ENCODE assay signal across 8 cellular contexts in genomic region chr12:6336859-6337744, GRCh38. TPM values are rescaled to one million over a fixed set of nuclear protein-coding genes. Genes with fewer than 3 reads are reported as not detected.
DNase-seq lines count a peak whose midpoint lies in the region; ATAC-seq and TF ChIP-seq lines count a peak whose summit lies in the region.

No MANE protein-coding gene starts in this region.

- H3K4ac ChIP-seq in trophoblast cell (ENCODE audit: low read depth, low read length), result peak overlapping the region; percentile 35

- H4K12ac ChIP-seq in trophoblast cell (ENCODE audit: low read depth, low read length), result peak overlapping the region; percentile 15

- peak overlapping the region; percentile 67 for H3K9ac ChIP-seq in trophoblast cell (ENCODE audit: low read length)

- peak overlapping the region; percentile 86 for H2BK5ac ChIP-seq in trophoblast cell (ENCODE audit: low read depth, low read length, poor library complexity)

- peaks cover 34 to 46% of the 10 kb centered on the region in 2 experiments for H3K4me1 ChIP-seq in trophoblast cell (ENCODE audit: control insufficient read depth in 1 of 2, insufficient read depth in 2 of 2, low read length in 2 of 2)

- H3K9me3 ChIP-seq in trophoblast cell (ENCODE audit: insufficient read depth, low read depth, low read length), result no peaks in the 10 kb centered on the region

- H4K91ac ChIP-seq in trophoblast cell (ENCODE audit: low read depth, low read length), result peak overlapping the region; percentile 88

- H2BK120ac ChIP-seq in trophoblast cell (ENCODE audit: insufficient read depth, low read length, poor library complexity), result peak overlapping the region; percentile 86

- H3K18ac ChIP-seq in trophoblast cell (ENCODE audit: low read length), result peak overlapping the region; percentile 65

- TF ChIP-seq CTCF in epithelial cell of esophagus (IDR thresholded peaks at IDR 0.05; ENCODE audit: insufficient read depth, low read depth, low read length, missing control alignments), result no peak

- WGBS in trophoblast cell (ENCODE audit: extremely low coverage, insufficient coverage, insufficient read length), result no CpG with 5 or more reads among the region's 15 CpGs

- H3K79me1 ChIP-seq in trophoblast cell (ENCODE audit: low read length), result peaks cover 38% of the 10 kb centered on the region

- peak overlapping the region; percentile 95 for H2AK5ac ChIP-seq in trophoblast cell (ENCODE audit: low read length)

- no peak overlapping the region for H3K23ac ChIP-seq in trophoblast cell (ENCODE audit: low read length)

- H3K4me3 ChIP-seq in epithelial cell of esophagus (ENCODE audit: low read length), result peak overlapping the region; percentile 32
- H3K4me3 ChIP-seq in trophoblast cell (ENCODE audit: low read depth, low read length), result no peak overlapping the region

- no peak for ATAC-seq in GM21737 (IDR thresholded peaks at IDR 0.05; ENCODE audit: unreplicated experiment)
- no peak for ATAC-seq in HG02970 (IDR thresholded peaks at IDR 0.05; ENCODE audit: low FRiP score, unreplicated experiment)

- H2BK12ac ChIP-seq in trophoblast cell (ENCODE audit: low read length), result peak overlapping the region; percentile 88

- peak overlapping the region; percentile 46 for H3K14ac ChIP-seq in trophoblast cell (ENCODE audit: low read length)

- H3K27me3 ChIP-seq in trophoblast cell (ENCODE audit: insufficient read depth, low read length), result no peaks in the 10 kb centered on the region

- H3K4me2 ChIP-seq in trophoblast cell (ENCODE audit: low read length), result peak overlapping the region; percentile 58

- peak overlapping the region; percentile 93 for H3K27ac ChIP-seq in trophoblast cell (ENCODE audit: low read depth, low read length)

- H3K36me3 ChIP-seq in trophoblast cell (ENCODE audit: control insufficient read depth in 1 of 2, insufficient read depth in 2 of 2, low read length in 2 of 2), result peaks cover 24 to 27% of the 10 kb centered on the region in 2 experiments

- H3K79me2 ChIP-seq in trophoblast cell (ENCODE audit: control insufficient read depth, insufficient read depth, low read length, poor library complexity), result peaks cover 40% of the 10 kb centered on the region

- peak overlapping the region; percentile 83 for H4K8ac ChIP-seq in trophoblast cell (ENCODE audit: low read depth, low read length)

- DNase-seq in SIG-M5 treated with dmso at 0.1 percent for 504 hours (lab: John Stamatoyannopoulos, UW; ENCODE audit: unreplicated experiment), result peak; percentile 80
- DNase-seq in SIG-M5 (lab: John Stamatoyannopoulos, UW), result no peak
- peak; percentile 45 to 55 for DNase-seq in activated CD4-positive, alpha-beta T cell treated with anti-CD3 and anti-CD28 coated beads for 4 hours
- no peak for DNase-seq in epithelial cell of esophagus (ENCODE audit: low read depth)
- DNase-seq in trophoblast cell, result peak in 1 of 2 donors; percentile 48
- no peak for DNase-seq in ureter (ENCODE audit: low spot score)

- peak overlapping the region; percentile 9 for H2AFZ ChIP-seq in trophoblast cell (ENCODE audit: insufficient read depth, low read length, poor library complexity)

RNA-seq across cellular contexts. Expression of gene TNFRSF1A, which starts 4.8 kb away (rescaled TPM):
- 81.0 and 90.7 TPM in 2 replicates for polyA plus RNA-seq in trophoblast cell (2013)
- 177 TPM for total RNA-seq in ureter

RNA-seq across cellular contexts. Expression of gene PLEKHG6, which starts 26.6 kb away (rescaled TPM):
- polyA plus RNA-seq in trophoblast cell (2013), result 17.4 and 20.1 TPM in 2 replicates
- 59.7 TPM for total RNA-seq in ureter

RNA-seq across cellular contexts. Expression of gene SCNN1A, which starts 38.3 kb away (rescaled TPM):
- 2.3 and 2.7 TPM in 2 replicates for polyA plus RNA-seq in trophoblast cell (2013)
- total RNA-seq in ureter, result 63.8 TPM

RNA-seq across cellular contexts. Expression of gene LTBR, which starts 46.9 kb away (rescaled TPM):
- 34.3 and 34.8 TPM in 2 replicates for polyA plus RNA-seq in trophoblast cell (2013)
- total RNA-seq in ureter, result 167 TPM

Comparison
In these comparisons a context has a peak if more than half of its experiments do, and no peak if none do; other contexts are left out.
1. DNase-seq: peak in SIG-M5 treated with dmso at 0.1 percent for 504 hours (single experiment) and activated CD4-positive, alpha-beta T cell treated with anti-CD3 and anti-CD28 coated beads for 4 hours (2 of 2); none in SIG-M5 (single experiment), epithelial cell of esophagus (single experiment) and ureter (single experiment).